Comparison of ENCODE assay signal across 22 cellular contexts in genomic region chr6:160792711-160793110, GRCh38.
"Had no signal": no experiment of that assay in that cellular context is flagged by ENCODE, and none has a peak within 500 bp of the region (broad histone marks: within the 10 kb centered on the region; RNA-seq: fewer than 3 reads in every experiment).

No MANE protein-coding gene starts in this region.

- H3K4me1 ChIP-seq: neural progenitor cell, prostate gland had no signal

- H3K9me3 ChIP-seq: mucosa of descending colon, prostate gland, tibial nerve had no signal

- H3K36me3 ChIP-seq: cardiac muscle cell, neural progenitor cell, prostate gland, tibial nerve had no signal

- ATAC-seq: activated CD8-positive, alpha-beta T cell treated with anti-CD3 and anti-CD28 coated beads for 36 hours; activated T-helper 17 cell treated with anti-CD3 and anti-CD28 coated beads, Interleukin-2, amount 50 U/mL, for 72 hours; effector memory CD8-positive, alpha-beta T cell; left cardiac atrium; mucosa of descending colon; naive thymus-derived CD4-positive, alpha-beta T cell; right cardiac atrium; stimulated activated naive CD8-positive, alpha-beta T cell treated with anti-CD3 and anti-CD28 coated beads, Interleukin-15, Interleukin-2, amounts not matched to agents 100 U/mL and 50 U/mL, for 24 hours had no signal

- H3K4me3 ChIP-seq: cardiac muscle cell, lung, mucosa of descending colon, neural progenitor cell, prostate gland, tibial nerve had no signal

- H3K4me2 ChIP-seq: neural progenitor cell had no signal

- DNase-seq: activated CD4-positive, alpha-beta T cell treated with anti-CD3 and anti-CD28 coated beads, Interleukin-2, amount 10 ng/mL, durations not matched to agents 24 days and 14 days; activated CD8-positive, alpha-beta T cell treated with anti-CD3 and anti-CD28 coated beads for 36 hours; activated naive CD4-positive, alpha-beta T cell; activated naive CD8-positive, alpha-beta T cell treated with anti-CD3 and anti-CD28 coated beads for 36 hours; activated T-cell treated with anti-CD3 and anti-CD28 coated beads, Interleukin-2, amount 50 U/mL, for 1 hour; amniotic stem cell; dermis blood vessel endothelial cell; effector memory CD8-positive, alpha-beta T cell; foreskin fibroblast; left cardiac atrium; mucosa of descending colon; naive thymus-derived CD4-positive, alpha-beta T cell; right cardiac atrium; stimulated activated CD4-positive, alpha-beta T cell treated with anti-CD3 and anti-CD28 coated beads, Interleukin-2, amount 100 ng/mL, for 24 hours; stimulated activated naive CD8-positive, alpha-beta T cell treated with anti-CD3 and anti-CD28 coated beads, Interleukin-15, Interleukin-2, amounts not matched to agents 100 U/mL and 50 U/mL, for 24 hours; substantia nigra had no signal

- H3K27me3 ChIP-seq: cardiac muscle cell, neural progenitor cell, tibial nerve had no signal

- H3K27ac ChIP-seq: cardiac muscle cell, neural progenitor cell, prostate gland, tibial nerve had no signal

- H3K9ac ChIP-seq: neural progenitor cell had no signal
